In the genomic region with DNA sequence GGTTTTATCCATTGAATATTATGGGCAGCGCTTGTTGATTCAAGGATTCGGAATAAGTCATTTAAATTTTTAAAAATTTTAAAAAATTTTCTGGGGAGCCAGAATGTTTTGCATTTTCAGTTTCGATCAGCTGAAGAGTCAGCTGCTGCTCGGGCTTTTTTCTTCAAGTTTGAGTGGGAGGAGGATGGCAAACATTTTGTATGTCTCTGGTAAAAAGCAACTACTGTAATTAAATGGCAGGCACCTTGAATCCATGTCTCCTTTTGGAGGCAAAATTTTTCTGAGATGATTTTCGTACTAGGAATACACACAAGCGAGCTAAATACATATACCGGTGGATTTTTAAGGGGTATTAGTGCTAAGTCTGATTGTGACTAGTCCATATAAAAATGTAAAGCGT, we compare ENCODE assay signal across 8 cellular contexts. TPM values are rescaled to one million over a fixed set of nuclear protein-coding genes. Genes with fewer than 3 reads are reported as not detected.
DNase-seq lines count a peak whose midpoint lies in the region; ATAC-seq and TF ChIP-seq lines count a peak whose summit lies in the region.

No MANE protein-coding gene starts in this region.

- TF ChIP-seq CTCF in RWPE2 (IDR thresholded peaks at IDR 0.05; ENCODE audit: poor library complexity, severe bottlenecking): no peak

- H3K27me3 ChIP-seq in RWPE2 (ENCODE audit: insufficient read depth, poor library complexity, severe bottlenecking) (no peaks in the 10 kb centered on the region), muscle layer of duodenum (ENCODE audit: low read depth, low read length) (no peaks in the 10 kb centered on the region)

- H3K4me3 ChIP-seq in RWPE2 (ENCODE audit: severe bottlenecking): peak overlapping the region; percentile 75
- H3K4me3 ChIP-seq in muscle layer of duodenum (ENCODE audit: low read depth in 1 of 2, low read length in 2 of 2): peak overlapping the region; percentile 97 to 99

- H3K4me1 ChIP-seq in RWPE2 (ENCODE audit: insufficient read depth, poor library complexity, severe bottlenecking) (peaks cover 22% of the 10 kb centered on the region), muscle layer of duodenum (ENCODE audit: control insufficient read depth in 1 of 2, insufficient read depth in 2 of 2, low read length in 2 of 2) (peaks cover 10 to 15% of the 10 kb centered on the region in 2 donors)

- no peaks in the 10 kb centered on the region for H3K9me3 ChIP-seq in RWPE2 (ENCODE audit: severe bottlenecking)
- no peaks in the 10 kb centered on the region for H3K9me3 ChIP-seq in muscle layer of duodenum (ENCODE audit: control insufficient read depth in 1 of 2, low read length in 2 of 2)

- peak; percentile 22 for DNase-seq in stimulated activated CD4-positive, alpha-beta T cell treated with anti-CD3 and anti-CD28 coated beads, Interleukin-15, amount 100 ng/mL, for 24 hours
- no peak for DNase-seq in stimulated activated CD4-positive, alpha-beta T cell treated with anti-CD3 and anti-CD28 coated beads, Interleukin-12 subunit alpha, Interleukin-12 subunit beta, amount 100 ng/mL, for 4 hours
- no peak for DNase-seq in RWPE2 (ENCODE audit: low spot score)
- DNase-seq in dermis blood vessel endothelial cell: peak; percentile 39
- no peak for DNase-seq in NCI-H2227 treated with DMSO at 0.1 percent for 48 hours (lab: John Stamatoyannopoulos, UW)

- H3K27ac ChIP-seq in RWPE2 (ENCODE audit: poor library complexity, severe bottlenecking): peak overlapping the region; percentile 86
- H3K27ac ChIP-seq in muscle layer of duodenum (ENCODE audit: low read length): peak overlapping the region; percentile 95

- ATAC-seq in HG02981 (IDR thresholded peaks at IDR 0.05; ENCODE audit: unreplicated experiment): peak; percentile 30
- ATAC-seq in RWPE2 (ENCODE audit: low read depth): no peak
- ATAC-seq in esophagus mucosa: no peak

- H3K36me3 ChIP-seq in RWPE2 (ENCODE audit: low read depth): peaks cover 28% of the 10 kb centered on the region
- peaks cover 6 to 7% of the 10 kb centered on the region in 2 donors for H3K36me3 ChIP-seq in muscle layer of duodenum (ENCODE audit: control insufficient read depth in 1 of 2, insufficient read depth in 2 of 2, low read length in 2 of 2)

RNA-seq across cellular contexts. Expression of a gene that starts 0.6 kb away (rescaled TPM):
- total RNA-seq in dermis blood vessel endothelial cell (22.6 and 25.0 TPM in 2 replicates), esophagus mucosa (15.1 TPM)

Comparison
In these comparisons a context has a peak if more than half of its experiments do, and no peak if none do; other contexts are left out.
1. DNase-seq: peak in stimulated activated CD4-positive, alpha-beta T cell treated with anti-CD3 and anti-CD28 coated beads, Interleukin-15, amount 100 ng/mL, for 24 hours (single experiment) and dermis blood vessel endothelial cell (single experiment); none in stimulated activated CD4-positive, alpha-beta T cell treated with anti-CD3 and anti-CD28 coated beads, Interleukin-12 subunit alpha, Interleukin-12 subunit beta, amount 100 ng/mL, for 4 hours (single experiment), RWPE2 (single experiment) and NCI-H2227 treated with DMSO at 0.1 percent for 48 hours (single experiment).